ENCODE assay signal across 1 cellular context in the genomic region with DNA sequence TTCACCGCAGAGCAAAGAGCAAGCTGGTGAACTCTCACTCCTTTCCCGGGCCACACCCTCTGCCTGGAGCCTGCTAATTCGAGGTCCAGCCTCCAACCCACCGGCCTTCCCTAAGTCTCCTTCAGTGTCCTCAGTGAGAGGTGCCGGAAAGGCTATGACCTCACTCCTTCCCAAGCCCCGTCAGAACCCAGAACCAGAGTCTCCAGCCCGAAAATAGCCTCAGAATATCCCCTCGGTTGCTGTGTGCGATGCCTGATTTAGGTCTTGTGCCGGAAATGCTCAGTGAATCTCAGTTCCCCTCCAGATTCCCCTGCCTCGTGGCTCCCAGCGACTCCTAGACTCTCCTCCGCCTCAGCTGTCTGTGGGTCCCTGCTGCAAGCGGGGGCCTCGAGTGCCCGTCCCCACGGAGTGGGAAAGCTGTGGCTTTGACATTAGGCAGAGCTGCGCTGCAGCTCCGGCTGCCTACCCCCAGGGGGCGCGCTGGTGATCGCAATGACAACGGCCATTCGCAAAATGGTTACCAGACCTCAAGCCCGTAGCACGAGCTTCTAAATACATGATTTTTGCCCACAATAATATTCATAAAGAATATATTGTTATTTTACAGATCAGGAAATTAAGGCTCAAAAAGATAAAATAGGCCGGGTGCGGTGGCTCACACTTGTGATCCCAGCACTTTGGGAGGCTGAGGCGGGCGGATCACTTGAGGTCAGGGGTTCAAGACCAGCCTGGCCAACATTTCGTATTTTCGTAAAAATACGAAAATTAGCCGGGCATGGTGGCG.
TF ChIP-seq lines count a peak whose summit lies in the region.

No MANE protein-coding gene starts in this region.

TF ChIP-seq in K562, 482 proteins besides CTCF, POLR2A, EP300 and RAD21 (continued from another document and continues in another):
- TF ChIP-seq SP1 (CRISPR knock-in tag; IDR thresholded peaks at IDR 0.05) (peak; percentile 33; the same call in 1 of the 2 replicates), GTF2A2 (tag; IDR thresholded peaks at IDR 0.05) (no peak), EGR1 (conservative IDR thresholded peaks at IDR 0.05) (no peak), XRCC4 (IDR thresholded peaks at IDR 0.05; ENCODE audit: extremely low read depth, insufficient read depth, insufficient read length) (no peak), ETV5 (CRISPR knock-in tag; IDR thresholded peaks at IDR 0.05; ENCODE audit: low read depth) (no peak), HEY1 (CRISPR knock-in tag; IDR thresholded peaks at IDR 0.05; ENCODE audit: borderline replicate concordance) (no peak), ZFPM2 (CRISPR knock-in tag; IDR thresholded peaks at IDR 0.05) (no peak), KDM2B (CRISPR knock-in tag; IDR thresholded peaks at IDR 0.05) (no peak), KLF1 (tag; IDR thresholded peaks at IDR 0.05) (no peak), ZNF274 (IDR thresholded peaks at IDR 0.05; ENCODE audit: borderline replicate concordance, low read depth, low read length) (no peak), KLF16 (IDR thresholded peaks at IDR 0.05) (peak; percentile 44), NFIX (CRISPR knock-in tag; IDR thresholded peaks at IDR 0.05; ENCODE audit: low read depth) (no peak), ELF4 (CRISPR knock-in tag; IDR thresholded peaks at IDR 0.05) (0 out of 2 replicates have a peak, but pooled peaks have one; percentile 14), PHF20 (IDR thresholded peaks at IDR 0.05; ENCODE audit: partially characterized antibody) (peak; percentile 20), KDM5B (IDR thresholded peaks at IDR 0.05; ENCODE audit: insufficient replicate concordance, low read depth, low read length) (no peak), ZFP1 (CRISPR knock-in tag; IDR thresholded peaks at IDR 0.05) (no peak), HCFC1 (IDR thresholded peaks at IDR 0.05; ENCODE audit: low read depth, low read length) (peak; percentile 50), MYBL2 (IDR thresholded peaks at IDR 0.05; ENCODE audit: low read depth) (no peak), MYBL2 (CRISPR knock-in tag; IDR thresholded peaks at IDR 0.05; ENCODE audit: borderline replicate concordance) (no peak), KAT7 (CRISPR knock-in tag; IDR thresholded peaks at IDR 0.05; ENCODE audit: borderline replicate concordance) (peak; percentile 10; the same call in 1 of the 2 replicates), ZNF707 (CRISPR knock-in tag; conservative IDR thresholded peaks at IDR 0.05) (no peak), L3MBTL2 (IDR thresholded peaks at IDR 0.05) (peak; percentile 97), PKNOX1 (IDR thresholded peaks at IDR 0.05) (no peak), STAT6 (CRISPR knock-in tag; IDR thresholded peaks at IDR 0.05) (0 out of 2 replicates have a peak, but pooled peaks have one; percentile 59), ZBTB17 (CRISPR knock-in tag; IDR thresholded peaks at IDR 0.05) (0 out of 2 replicates have a peak, but pooled peaks have one; percentile 32), ARHGAP35 (IDR thresholded peaks at IDR 0.05; ENCODE audit: partially characterized antibody) (no peak), SIRT6 (IDR thresholded peaks at IDR 0.05; ENCODE audit: low read depth, low read length) (no peak), RBM39 (optimal IDR thresholded peaks at IDR 0.05; ENCODE audit: low read depth, low read length) (no peak), RBBP5 (IDR thresholded peaks at IDR 0.05; ENCODE audit: borderline replicate concordance, insufficient read depth, low read length, poor library complexity, severe bottlenecking) (no peak), HDAC2 (IDR thresholded peaks at IDR 0.05) (0 out of 2 replicates have a peak, but pooled peaks have one; percentile 59), EHMT2 (IDR thresholded peaks at IDR 0.05) (peak; percentile 38; the same call in 1 of the 2 replicates), E2F3 (CRISPR knock-in tag; IDR thresholded peaks at IDR 0.05) (no peak), USF2 (CRISPR knock-in tag; IDR thresholded peaks at IDR 0.05) (no peak)
- TF ChIP-seq, protein P1, sequence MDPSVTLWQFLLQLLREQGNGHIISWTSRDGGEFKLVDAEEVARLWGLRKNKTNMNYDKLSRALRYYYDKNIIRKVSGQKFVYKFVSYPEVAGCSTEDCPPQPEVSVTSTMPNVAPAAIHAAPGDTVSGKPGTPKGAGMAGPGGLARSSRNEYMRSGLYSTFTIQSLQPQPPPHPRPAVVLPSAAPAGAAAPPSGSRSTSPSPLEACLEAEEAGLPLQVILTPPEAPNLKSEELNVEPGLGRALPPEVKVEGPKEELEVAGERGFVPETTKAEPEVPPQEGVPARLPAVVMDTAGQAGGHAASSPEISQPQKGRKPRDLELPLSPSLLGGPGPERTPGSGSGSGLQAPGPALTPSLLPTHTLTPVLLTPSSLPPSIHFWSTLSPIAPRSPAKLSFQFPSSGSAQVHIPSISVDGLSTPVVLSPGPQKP (CRISPR knock-in tag; IDR thresholded peaks at IDR 0.05): no peak
- TF ChIP-seq, protein P2, sequence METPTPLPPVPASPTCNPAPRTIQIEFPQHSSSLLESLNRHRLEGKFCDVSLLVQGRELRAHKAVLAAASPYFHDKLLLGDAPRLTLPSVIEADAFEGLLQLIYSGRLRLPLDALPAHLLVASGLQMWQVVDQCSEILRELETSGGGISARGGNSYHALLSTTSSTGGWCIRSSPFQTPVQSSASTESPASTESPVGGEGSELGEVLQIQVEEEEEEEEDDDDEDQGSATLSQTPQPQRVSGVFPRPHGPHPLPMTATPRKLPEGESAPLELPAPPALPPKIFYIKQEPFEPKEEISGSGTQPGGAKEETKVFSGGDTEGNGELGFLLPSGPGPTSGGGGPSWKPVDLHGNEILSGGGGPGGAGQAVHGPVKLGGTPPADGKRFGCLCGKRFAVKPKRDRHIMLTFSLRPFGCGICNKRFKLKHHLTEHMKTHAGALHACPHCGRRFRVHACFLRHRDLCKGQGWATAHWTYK (CRISPR knock-in tag; IDR thresholded peaks at IDR 0.05): no peak
- TF ChIP-seq, protein P3, sequence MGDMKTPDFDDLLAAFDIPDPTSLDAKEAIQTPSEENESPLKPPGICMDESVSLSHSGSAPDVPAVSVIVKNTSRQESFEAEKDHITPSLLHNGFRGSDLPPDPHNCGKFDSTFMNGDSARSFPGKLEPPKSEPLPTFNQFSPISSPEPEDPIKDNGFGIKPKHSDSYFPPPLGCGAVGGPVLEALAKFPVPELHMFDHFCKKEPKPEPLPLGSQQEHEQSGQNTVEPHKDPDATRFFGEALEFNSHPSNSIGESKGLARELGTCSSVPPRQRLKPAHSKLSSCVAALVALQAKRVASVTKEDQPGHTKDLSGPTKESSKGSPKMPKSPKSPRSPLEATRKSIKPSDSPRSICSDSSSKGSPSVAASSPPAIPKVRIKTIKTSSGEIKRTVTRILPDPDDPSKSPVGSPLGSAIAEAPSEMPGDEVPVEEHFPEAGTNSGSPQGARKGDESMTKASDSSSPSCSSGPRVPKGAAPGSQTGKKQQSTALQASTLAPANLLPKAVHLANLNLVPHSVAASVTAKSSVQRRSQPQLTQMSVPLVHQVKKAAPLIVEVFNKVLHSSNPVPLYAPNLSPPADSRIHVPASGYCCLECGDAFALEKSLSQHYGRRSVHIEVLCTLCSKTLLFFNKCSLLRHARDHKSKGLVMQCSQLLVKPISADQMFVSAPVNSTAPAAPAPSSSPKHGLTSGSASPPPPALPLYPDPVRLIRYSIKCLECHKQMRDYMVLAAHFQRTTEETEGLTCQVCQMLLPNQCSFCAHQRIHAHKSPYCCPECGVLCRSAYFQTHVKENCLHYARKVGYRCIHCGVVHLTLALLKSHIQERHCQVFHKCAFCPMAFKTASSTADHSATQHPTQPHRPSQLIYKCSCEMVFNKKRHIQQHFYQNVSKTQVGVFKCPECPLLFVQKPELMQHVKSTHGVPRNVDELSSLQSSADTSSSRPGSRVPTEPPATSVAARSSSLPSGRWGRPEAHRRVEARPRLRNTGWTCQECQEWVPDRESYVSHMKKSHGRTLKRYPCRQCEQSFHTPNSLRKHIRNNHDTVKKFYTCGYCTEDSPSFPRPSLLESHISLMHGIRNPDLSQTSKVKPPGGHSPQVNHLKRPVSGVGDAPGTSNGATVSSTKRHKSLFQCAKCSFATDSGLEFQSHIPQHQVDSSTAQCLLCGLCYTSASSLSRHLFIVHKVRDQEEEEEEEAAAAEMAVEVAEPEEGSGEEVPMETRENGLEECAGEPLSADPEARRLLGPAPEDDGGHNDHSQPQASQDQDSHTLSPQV (IDR thresholded peaks at IDR 0.05): no peak
- TF ChIP-seq, protein P4, sequence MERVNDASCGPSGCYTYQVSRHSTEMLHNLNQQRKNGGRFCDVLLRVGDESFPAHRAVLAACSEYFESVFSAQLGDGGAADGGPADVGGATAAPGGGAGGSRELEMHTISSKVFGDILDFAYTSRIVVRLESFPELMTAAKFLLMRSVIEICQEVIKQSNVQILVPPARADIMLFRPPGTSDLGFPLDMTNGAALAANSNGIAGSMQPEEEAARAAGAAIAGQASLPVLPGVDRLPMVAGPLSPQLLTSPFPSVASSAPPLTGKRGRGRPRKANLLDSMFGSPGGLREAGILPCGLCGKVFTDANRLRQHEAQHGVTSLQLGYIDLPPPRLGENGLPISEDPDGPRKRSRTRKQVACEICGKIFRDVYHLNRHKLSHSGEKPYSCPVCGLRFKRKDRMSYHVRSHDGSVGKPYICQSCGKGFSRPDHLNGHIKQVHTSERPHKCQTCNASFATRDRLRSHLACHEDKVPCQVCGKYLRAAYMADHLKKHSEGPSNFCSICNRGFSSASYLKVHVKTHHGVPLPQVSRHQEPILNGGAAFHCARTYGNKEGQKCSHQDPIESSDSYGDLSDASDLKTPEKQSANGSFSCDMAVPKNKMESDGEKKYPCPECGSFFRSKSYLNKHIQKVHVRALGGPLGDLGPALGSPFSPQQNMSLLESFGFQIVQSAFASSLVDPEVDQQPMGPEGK (CRISPR knock-in tag; IDR thresholded peaks at IDR 0.05; ENCODE audit: borderline replicate concordance): no peak
- TF ChIP-seq, protein P5, sequence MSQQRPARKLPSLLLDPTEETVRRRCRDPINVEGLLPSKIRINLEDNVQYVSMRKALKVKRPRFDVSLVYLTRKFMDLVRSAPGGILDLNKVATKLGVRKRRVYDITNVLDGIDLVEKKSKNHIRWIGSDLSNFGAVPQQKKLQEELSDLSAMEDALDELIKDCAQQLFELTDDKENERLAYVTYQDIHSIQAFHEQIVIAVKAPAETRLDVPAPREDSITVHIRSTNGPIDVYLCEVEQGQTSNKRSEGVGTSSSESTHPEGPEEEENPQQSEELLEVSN (IDR thresholded peaks at IDR 0.05; ENCODE audit: borderline replicate concordance in 1 of 2, extremely low read depth in 1 of 2, insufficient read depth in 1 of 2, insufficient read length in 1 of 2, low read depth in 1 of 2, low read length in 1 of 2, poor library complexity in 1 of 2, severe bottlenecking in 1 of 2): peak; percentile 86 to 91
- TF ChIP-seq, protein P6, sequence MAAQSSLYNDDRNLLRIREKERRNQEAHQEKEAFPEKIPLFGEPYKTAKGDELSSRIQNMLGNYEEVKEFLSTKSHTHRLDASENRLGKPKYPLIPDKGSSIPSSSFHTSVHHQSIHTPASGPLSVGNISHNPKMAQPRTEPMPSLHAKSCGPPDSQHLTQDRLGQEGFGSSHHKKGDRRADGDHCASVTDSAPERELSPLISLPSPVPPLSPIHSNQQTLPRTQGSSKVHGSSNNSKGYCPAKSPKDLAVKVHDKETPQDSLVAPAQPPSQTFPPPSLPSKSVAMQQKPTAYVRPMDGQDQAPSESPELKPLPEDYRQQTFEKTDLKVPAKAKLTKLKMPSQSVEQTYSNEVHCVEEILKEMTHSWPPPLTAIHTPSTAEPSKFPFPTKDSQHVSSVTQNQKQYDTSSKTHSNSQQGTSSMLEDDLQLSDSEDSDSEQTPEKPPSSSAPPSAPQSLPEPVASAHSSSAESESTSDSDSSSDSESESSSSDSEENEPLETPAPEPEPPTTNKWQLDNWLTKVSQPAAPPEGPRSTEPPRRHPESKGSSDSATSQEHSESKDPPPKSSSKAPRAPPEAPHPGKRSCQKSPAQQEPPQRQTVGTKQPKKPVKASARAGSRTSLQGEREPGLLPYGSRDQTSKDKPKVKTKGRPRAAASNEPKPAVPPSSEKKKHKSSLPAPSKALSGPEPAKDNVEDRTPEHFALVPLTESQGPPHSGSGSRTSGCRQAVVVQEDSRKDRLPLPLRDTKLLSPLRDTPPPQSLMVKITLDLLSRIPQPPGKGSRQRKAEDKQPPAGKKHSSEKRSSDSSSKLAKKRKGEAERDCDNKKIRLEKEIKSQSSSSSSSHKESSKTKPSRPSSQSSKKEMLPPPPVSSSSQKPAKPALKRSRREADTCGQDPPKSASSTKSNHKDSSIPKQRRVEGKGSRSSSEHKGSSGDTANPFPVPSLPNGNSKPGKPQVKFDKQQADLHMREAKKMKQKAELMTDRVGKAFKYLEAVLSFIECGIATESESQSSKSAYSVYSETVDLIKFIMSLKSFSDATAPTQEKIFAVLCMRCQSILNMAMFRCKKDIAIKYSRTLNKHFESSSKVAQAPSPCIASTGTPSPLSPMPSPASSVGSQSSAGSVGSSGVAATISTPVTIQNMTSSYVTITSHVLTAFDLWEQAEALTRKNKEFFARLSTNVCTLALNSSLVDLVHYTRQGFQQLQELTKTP (IDR thresholded peaks at IDR 0.05; ENCODE audit: low read depth in 1 of 2, partially characterized antibody in 2 of 2): peak; percentile 45 to 59
